ENCODE assay signal across 19 cellular contexts in genomic region chr2:128300151-128300550, GRCh38.
"Had no signal": no experiment of that assay in that cellular context is flagged by ENCODE, and none has a peak within 500 bp of the region (broad histone marks: within the 10 kb centered on the region; RNA-seq: fewer than 3 reads in every experiment).

No MANE protein-coding gene starts in this region.

- H3K36me3 ChIP-seq: heart left ventricle, thyroid gland had no signal

- H3K4me3 ChIP-seq: dorsolateral prefrontal cortex, heart left ventricle, thyroid gland had no signal

- H3K27me3 ChIP-seq: dorsolateral prefrontal cortex, heart left ventricle, thyroid gland had no signal

- FAIRE-seq: colon, small intestine, urothelium cell line had no signal

- H3K9me3 ChIP-seq: heart left ventricle, thyroid gland had no signal

- ATAC-seq: activated CD8-positive, alpha-beta memory T cell treated with anti-CD3 and anti-CD28 coated beads, Interleukin-2, amount 10 ng/mL, durations not matched to agents 7 days and 5 days; heart left ventricle; naive thymus-derived CD8-positive, alpha-beta T cell; SK-N-SH treated with all-trans-retinoic acid at 6 μM for 48 hours; stimulated activated memory B cell treated with anti-CD40 and anti-IgM and Interleukin-4, amounts not matched to agents 10 μg/mL and 1 μg/mL and 100 μg/mL, for 72 hours; T-cell had no signal

- DNase-seq: activated CD4-positive, alpha-beta memory T cell treated with anti-CD3 and anti-CD28 coated beads, Interleukin-2, amount 10 ng/mL, durations not matched to agents 7 days and 5 days; activated CD4-positive, alpha-beta T cell treated with anti-CD3 and anti-CD28 coated beads for 48 hours; activated CD4-positive, CD25-positive, alpha-beta regulatory T cell; activated CD8-positive, alpha-beta memory T cell treated with anti-CD3 and anti-CD28 coated beads, Interleukin-2, amount 10 ng/mL, durations not matched to agents 7 days and 5 days; amygdala; dorsolateral prefrontal cortex; foreskin melanocyte; immature natural killer cell; mesendoderm; small intestine; stimulated activated CD4-positive, alpha-beta T cell treated with anti-CD3 and anti-CD28 coated beads, Interleukin-4, amount 100 ng/mL, for 4 hours; T-cell; thyroid gland had no signal

- H3K27ac ChIP-seq: thyroid gland had no signal
